1 cellular context compared by ENCODE assay signal in the genomic region with DNA sequence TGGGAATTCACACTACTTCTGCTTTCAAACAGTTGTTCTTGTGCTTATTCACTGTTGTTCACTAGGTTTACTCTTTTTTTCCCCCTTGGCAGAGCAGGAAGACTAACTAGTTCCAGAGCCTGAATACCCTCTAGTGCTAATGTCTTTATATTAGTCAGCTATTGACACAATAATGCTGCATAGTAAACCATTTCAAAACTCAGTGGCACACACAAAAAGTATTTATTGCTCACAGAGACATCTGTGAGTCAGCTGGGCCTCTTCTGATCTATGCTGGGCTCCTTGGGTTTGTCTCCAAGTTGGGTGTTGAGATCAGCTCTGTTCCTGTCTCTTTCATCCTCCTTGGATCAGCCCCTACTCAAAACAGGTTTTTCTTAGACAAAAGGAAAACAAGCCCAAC.
TF ChIP-seq lines count a peak whose summit lies in the region.

No MANE protein-coding gene starts in this region.

TF ChIP-seq in SK-N-SH treated with all-trans-retinoic acid at 6 μM for 48 hours, 23 proteins besides CTCF, POLR2A, EP300 and RAD21 (continued from another document):
- TF ChIP-seq, protein P1, sequence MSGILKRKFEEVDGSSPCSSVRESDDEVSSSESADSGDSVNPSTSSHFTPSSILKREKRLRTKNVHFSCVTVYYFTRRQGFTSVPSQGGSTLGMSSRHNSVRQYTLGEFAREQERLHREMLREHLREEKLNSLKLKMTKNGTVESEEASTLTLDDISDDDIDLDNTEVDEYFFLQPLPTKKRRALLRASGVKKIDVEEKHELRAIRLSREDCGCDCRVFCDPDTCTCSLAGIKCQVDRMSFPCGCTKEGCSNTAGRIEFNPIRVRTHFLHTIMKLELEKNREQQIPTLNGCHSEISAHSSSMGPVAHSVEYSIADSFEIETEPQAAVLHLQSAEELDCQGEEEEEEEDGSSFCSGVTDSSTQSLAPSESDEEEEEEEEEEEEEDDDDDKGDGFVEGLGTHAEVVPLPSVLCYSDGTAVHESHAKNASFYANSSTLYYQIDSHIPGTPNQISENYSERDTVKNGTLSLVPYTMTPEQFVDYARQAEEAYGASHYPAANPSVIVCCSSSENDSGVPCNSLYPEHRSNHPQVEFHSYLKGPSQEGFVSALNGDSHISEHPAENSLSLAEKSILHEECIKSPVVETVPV (CRISPR knock-in tag; IDR thresholded peaks at IDR 0.05), result no peak
